ENCODE assay signal across 15 cellular contexts in the genomic region with DNA sequence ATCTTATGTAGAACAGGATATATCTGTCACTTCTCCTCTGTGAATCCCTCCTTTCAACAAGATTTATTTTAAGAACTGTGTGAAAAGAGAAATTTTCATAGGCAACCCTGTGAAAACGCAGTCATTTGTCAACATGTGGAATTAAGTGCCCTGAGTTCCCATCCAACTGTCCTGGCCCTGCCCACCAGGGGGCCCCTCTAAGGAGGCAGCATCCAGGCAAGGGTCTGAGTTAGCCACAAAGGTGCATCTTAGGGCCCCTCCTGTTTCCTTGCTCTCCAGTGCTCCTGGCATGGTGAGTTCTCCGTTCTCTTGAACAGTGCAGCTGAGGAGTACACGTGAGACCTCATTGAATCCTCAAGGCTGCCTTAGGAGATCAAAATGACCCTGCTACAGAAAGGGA.
"Had no signal": no experiment of that assay in that cellular context is flagged by ENCODE, and none has a peak within 500 bp of the region (broad histone marks: within the 10 kb centered on the region; RNA-seq: fewer than 3 reads in every experiment).

No MANE protein-coding gene starts in this region.

- H3K36me3 Mint-ChIP-seq: activated naive CD8-positive, alpha-beta T cell treated with anti-CD3 and anti-CD28 coated beads, Interleukin-2, amount 10 ng/mL, durations not matched to agents 7 days and 5 days had no signal

- DNase-seq: activated CD4-positive, alpha-beta T cell treated with anti-CD3 and anti-CD28 coated beads for 48 hours; activated CD8-positive, alpha-beta memory T cell treated with anti-CD3 and anti-CD28 coated beads, Interleukin-2, amount 50 U/mL, for 48 hours; activated CD8-positive, alpha-beta T cell treated with anti-CD3 and anti-CD28 coated beads, Interleukin-2, amount 10 ng/mL, durations not matched to agents 7 days and 5 days; activated naive CD8-positive, alpha-beta T cell treated with anti-CD3 and anti-CD28 coated beads, Interleukin-2, amount 10 ng/mL, durations not matched to agents 7 days and 5 days; aorta; gastrocnemius medialis; heart right ventricle; kidney; left ventricle myocardium superior; small intestine; trophoblast cell had no signal

- H3K27ac ChIP-seq: cardiac muscle cell, gastrocnemius medialis, heart right ventricle, neutrophil, right atrium auricular region, VCaP had no signal

- H3K4me3 ChIP-seq: cardiac muscle cell, gastrocnemius medialis, heart right ventricle, right atrium auricular region had no signal

- H3K27ac Mint-ChIP-seq: activated CD8-positive, alpha-beta T cell treated with anti-CD3 and anti-CD28 coated beads, Interleukin-2, amount 10 ng/mL, durations not matched to agents 7 days and 5 days; activated naive CD8-positive, alpha-beta T cell treated with anti-CD3 and anti-CD28 coated beads, Interleukin-2, amount 10 ng/mL, durations not matched to agents 7 days and 5 days had no signal

- H3K9me3 ChIP-seq: gastrocnemius medialis, neutrophil had no signal

- H3K4me3 Mint-ChIP-seq: activated CD8-positive, alpha-beta T cell treated with anti-CD3 and anti-CD28 coated beads, Interleukin-2, amount 10 ng/mL, durations not matched to agents 7 days and 5 days; activated naive CD8-positive, alpha-beta T cell treated with anti-CD3 and anti-CD28 coated beads, Interleukin-2, amount 10 ng/mL, durations not matched to agents 7 days and 5 days had no signal

- ATAC-seq: activated CD8-positive, alpha-beta T cell treated with anti-CD3 and anti-CD28 coated beads, Interleukin-2, amount 10 ng/mL, durations not matched to agents 7 days and 5 days; gastrocnemius medialis; heart right ventricle; left ventricle myocardium superior had no signal

- H3K4me1 ChIP-seq: gastrocnemius medialis, heart right ventricle, right atrium auricular region had no signal

- H3K27me3 ChIP-seq: cardiac muscle cell, neutrophil, right atrium auricular region had no signal

- H3K36me3 ChIP-seq: cardiac muscle cell, gastrocnemius medialis, heart right ventricle, neutrophil, right atrium auricular region had no signal

- H3K4me1 Mint-ChIP-seq: activated naive CD8-positive, alpha-beta T cell treated with anti-CD3 and anti-CD28 coated beads, Interleukin-2, amount 10 ng/mL, durations not matched to agents 7 days and 5 days had no signal
